Comparison of ENCODE assay signal across 20 cellular contexts in genomic region chr7:68107968-68108367, GRCh38.
"Had no signal": no experiment of that assay in that cellular context is flagged by ENCODE, and none has a peak within 500 bp of the region (broad histone marks: within the 10 kb centered on the region; RNA-seq: fewer than 3 reads in every experiment).

No MANE protein-coding gene starts in this region.

- H3K9me3 ChIP-seq: body of pancreas, colonic mucosa, prostate gland, tibial nerve had no signal

- DNase-seq: activated CD4-positive, alpha-beta T cell treated with anti-CD3 and anti-CD28 coated beads, Interleukin-2, amount 50 U/mL, for 48 hours; activated CD4-positive, CD25-positive, alpha-beta regulatory T cell treated with anti-CD3 and anti-CD28 coated beads, Interleukin-2, amount 50 U/mL, for 72 hours; activated naive CD4-positive, alpha-beta T cell treated with anti-CD3 and anti-CD28 coated beads, Interleukin-2, amount 10 ng/mL, durations not matched to agents 7 days and 5 days; activated T-cell treated with anti-CD3 and anti-CD28 coated beads, Interleukin-2, amount 50 U/mL, for 1 hour; caudate nucleus; colonic mucosa; mesendoderm; nephron progenitor cell; right cardiac atrium; stimulated activated CD4-positive, alpha-beta T cell treated with anti-CD3 and anti-CD28 coated beads, Interleukin-15, amount 100 ng/mL, for 24 hours; stimulated activated CD4-positive, alpha-beta T cell treated with anti-CD3 and anti-CD28 coated beads, Interleukin-4, amount 100 ng/mL, for 1 hour; stimulated activated naive B cell treated with anti-CD40 and anti-IgM and Interleukin-4, amounts not matched to agents 10 μg/mL and 1 μg/mL and 100 μg/mL, for 72 hours; substantia nigra; SW 1271 had no signal

- H3K4me1 ChIP-seq: body of pancreas, colonic mucosa, prostate gland had no signal

- H3K4me3 ChIP-seq: body of pancreas, colonic mucosa, hepatocyte, prostate gland, skin epidermis, tibial nerve had no signal

- ATAC-seq: body of pancreas; esophagus mucosa; stimulated activated naive B cell treated with anti-CD40 and anti-IgM and Interleukin-4, amounts not matched to agents 10 μg/mL and 1 μg/mL and 100 μg/mL, for 72 hours had no signal

- H3K27me3 ChIP-seq: body of pancreas, colonic mucosa, tibial nerve had no signal

- H3K36me3 ChIP-seq: colonic mucosa, prostate gland, tibial nerve had no signal

- H3K27ac ChIP-seq: body of pancreas, colonic mucosa, hepatocyte, prostate gland, skin epidermis, tibial nerve had no signal
